Comparison of ENCODE assay signal across 8 cellular contexts in the genomic region with DNA sequence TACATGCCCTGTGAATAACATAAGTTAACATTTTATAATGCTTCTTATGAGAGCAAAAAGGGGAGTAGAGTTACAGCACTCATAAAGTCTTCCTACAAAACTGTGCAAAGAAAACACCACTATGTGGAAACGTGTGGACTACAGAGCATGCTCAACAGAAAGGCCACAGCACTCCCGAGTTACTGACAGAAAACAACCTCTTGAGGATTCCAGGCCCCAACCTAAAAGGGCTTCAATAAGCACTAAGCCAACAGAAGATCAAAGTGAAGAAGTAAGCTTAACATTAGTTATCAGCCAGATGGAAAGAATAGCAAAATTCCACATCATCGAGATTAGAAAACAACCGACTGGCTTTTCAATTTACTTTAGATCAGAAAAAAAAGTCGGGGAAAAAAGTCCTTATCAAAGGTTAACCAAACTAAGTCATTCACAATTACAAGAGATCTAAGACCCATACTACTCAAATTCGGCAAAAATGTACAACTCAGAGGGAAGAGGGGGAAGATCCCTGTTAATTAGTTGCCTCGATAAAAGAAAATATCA. TPM values are rescaled to one million over a fixed set of nuclear protein-coding genes. Genes with fewer than 3 reads are reported as not detected.
DNase-seq lines count a peak whose midpoint lies in the region; ATAC-seq, FAIRE-seq and TF ChIP-seq lines count a peak whose summit lies in the region.

No MANE protein-coding gene starts in this region.

- H3K4me1 ChIP-seq in upper lobe of right lung = peaks cover 60% of the 10 kb centered on the region

- no peak for TF ChIP-seq POLR2A in NB4 (IDR thresholded peaks at IDR 0.05; ENCODE audit: extremely low read depth, insufficient read length)

- peak overlapping the region; percentile 95 for H3K27ac ChIP-seq in upper lobe of right lung

- DNase-seq in NCI-H2227 (lab: John Stamatoyannopoulos, UW; ENCODE audit: unreplicated experiment) (peak; percentile 32), NCI-H2227 treated with DMSO at 0.1 percent for 48 hours (lab: John Stamatoyannopoulos, UW) (no peak), NB4 (ENCODE audit: low read depth) (peak; percentile 68), bronchial epithelial cell (ENCODE audit: low read depth) (peak; percentile 20), lung microvascular endothelial cell (ENCODE audit: low read depth in 2 of 2) (peak; percentile 38 to 50), upper lobe of right lung (no peak), HuH-7 (ENCODE audit: low spot score) (no peak)

- H3K9me3 ChIP-seq in upper lobe of right lung = no peaks in the 10 kb centered on the region

- H3K27me3 ChIP-seq in bronchial epithelial cell (ENCODE audit: control insufficient read depth, insufficient read depth, low read length) (no peaks in the 10 kb centered on the region), upper lobe of right lung (no peaks in the 10 kb centered on the region)

- H3K36me3 ChIP-seq in bronchial epithelial cell (ENCODE audit: control insufficient read depth, insufficient read depth, low read length) (no peaks in the 10 kb centered on the region), upper lobe of right lung (no peaks in the 10 kb centered on the region)

- ATAC-seq in upper lobe of right lung (no peak), GM21423 (IDR thresholded peaks at IDR 0.05; ENCODE audit: unreplicated experiment) (no peak)

- FAIRE-seq in bronchial epithelial cell (lab: Jason Lieb, UNC) = no peak

- intact Hi-C loops in upper lobe of right lung (cut with DNase I) = no loop called here

- TF ChIP-seq CTCF in NB4 (IDR thresholded peaks at IDR 0.05; ENCODE audit: low read depth, low read length) = no peak
- TF ChIP-seq CTCF in bronchial epithelial cell (IDR thresholded peaks at IDR 0.05; ENCODE audit: insufficient read depth, low read length, severe bottlenecking) = no peak
- no peak for TF ChIP-seq CTCF in upper lobe of right lung (IDR thresholded peaks at IDR 0.05)

- H3K4me3 ChIP-seq in NB4 (ENCODE audit: low read depth, low read length) = peak overlapping the region; percentile 81
- H3K4me3 ChIP-seq in bronchial epithelial cell (ENCODE audit: low read depth, low read length) = peak overlapping the region; percentile 75
- H3K4me3 ChIP-seq in upper lobe of right lung = peak overlapping the region; percentile 72

RNA-seq across cellular contexts. Expression of gene KBTBD2, which starts 1.5 kb away (rescaled TPM):
- total RNA-seq in bronchial epithelial cell (26.6 and 47.7 TPM in 2 replicates), lung microvascular endothelial cell (50.1 and 70.0 TPM in 2 replicates), upper lobe of right lung (44.7 TPM)

Comparison
In these comparisons a context has a peak if more than half of its experiments do, and no peak if none do; other contexts are left out.
1. DNase-seq: peak in NCI-H2227 (single experiment), NB4 (single experiment), bronchial epithelial cell (single experiment) and lung microvascular endothelial cell (2 of 2); none in NCI-H2227 treated with DMSO at 0.1 percent for 48 hours (single experiment), upper lobe of right lung (single experiment) and HuH-7 (single experiment).
2. Peak in every context shown above with its lines, with median percentiles within 50 percentile points of each other: H3K4me3 ChIP-seq.